7 cellular contexts compared by ENCODE assay signal in genomic region chr2:63261222-63261621, GRCh38.
"Had no signal": no experiment of that assay in that cellular context is flagged by ENCODE, and none has a peak within 500 bp of the region (broad histone marks: within the 10 kb centered on the region; RNA-seq: fewer than 3 reads in every experiment).

No MANE protein-coding gene starts in this region.

- ATAC-seq: GM23338, HepG2 had no signal

- H3K4me3 ChIP-seq: GM23338 had no signal

- H3K4me2 ChIP-seq: GM23338 had no signal

- FAIRE-seq: H54, HepG2 had no signal

- H3K27ac ChIP-seq: HL-60 had no signal

- DNase-seq: H9, HCEC 1CT, KBM-7 had no signal
